Comparison of ENCODE assay signal across 8 cellular contexts in genomic region chr15:81921163-81921562, GRCh38.
"Had no signal": no experiment of that assay in that cellular context is flagged by ENCODE, and none has a peak within 500 bp of the region (broad histone marks: within the 10 kb centered on the region; RNA-seq: fewer than 3 reads in every experiment).

No MANE protein-coding gene starts in this region.

- H3K27ac Mint-ChIP-seq: IgD-negative memory B cell had no signal

- DNase-seq: IMR-90, KBM-7, KG1 had no signal

- H3K4me2 ChIP-seq: KMS-11 had no signal

- ATAC-seq: HepG2 had no signal

- FAIRE-seq: HepG2, HTR-8/SVneo had no signal

- H3K4me1 Mint-ChIP-seq: IgD-negative memory B cell had no signal

- H3K27ac ChIP-seq: HL-60, KMS-11 had no signal

- H3K9ac ChIP-seq: KMS-11 had no signal
